10 cellular contexts compared by ENCODE assay signal in the genomic region with DNA sequence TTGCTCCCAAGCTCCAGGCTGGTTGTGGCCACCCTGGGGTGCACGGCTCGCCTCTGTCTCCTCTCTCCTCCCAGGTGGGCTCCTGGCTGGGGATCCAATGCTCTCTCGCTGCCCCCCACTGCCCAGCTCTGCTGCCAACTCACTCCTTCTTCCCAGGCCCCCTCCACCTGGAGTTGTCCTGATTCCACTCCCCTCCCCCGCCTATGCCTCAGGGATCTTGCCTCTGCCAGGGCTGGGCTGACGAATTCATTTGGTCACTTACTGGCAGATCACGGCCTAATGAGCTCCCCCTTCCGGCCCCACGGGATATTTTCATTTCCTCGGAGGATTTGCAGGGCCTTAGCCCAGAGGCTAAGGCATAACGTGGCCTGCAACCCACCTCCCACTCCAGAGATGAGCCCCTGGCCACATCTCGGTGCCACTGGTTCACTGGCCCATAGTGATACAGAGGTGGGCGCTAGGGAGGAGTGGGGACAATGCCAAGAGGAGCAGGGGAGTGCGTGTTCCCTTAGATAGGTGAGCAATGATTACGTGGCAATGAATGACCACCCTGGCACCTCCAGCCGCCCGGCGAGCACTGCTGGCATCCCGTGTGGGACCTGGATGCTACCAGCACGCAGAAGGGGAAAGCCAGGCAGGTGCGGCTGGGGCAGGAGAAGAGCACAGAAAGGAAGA.
A peak's percentile ranks its signal among the peaks of the same experiment; 100 is the strongest.
DNase-seq lines count a peak whose midpoint lies in the region; ATAC-seq, FAIRE-seq and TF ChIP-seq lines count a peak whose summit lies in the region.
"Had no signal": no experiment of that assay in that cellular context is flagged by ENCODE, and none has a peak within 500 bp of the region (broad histone marks: within the 10 kb centered on the region; RNA-seq: fewer than 3 reads in every experiment).

No MANE protein-coding gene starts in this region.

- no peak overlapping the region for H2BK12ac ChIP-seq in H9 (ENCODE audit: insufficient read length, low read depth, low read length)

- H3K4me2 ChIP-seq in A549 (no peak overlapping the region), H9 (ENCODE audit: insufficient read depth, insufficient read length, low read length) (no peak overlapping the region), SK-N-SH (no peak overlapping the region)

- no peak overlapping the region for H2AK5ac ChIP-seq in H9 (ENCODE audit: insufficient read length, low read length)

- peaks cover 15 to 23% of the 10 kb centered on the region in 2 experiments for H3K4me1 Mint-ChIP-seq in H9

- POLR2A ChIA-PET in A549 (lab: Yijun Ruan, JAX) (no interaction called here), SK-N-SH (lab: Yijun Ruan, JAX) (no interaction called here)

- H3K27me3 Mint-ChIP-seq in H9 (ENCODE audit: low read depth), result peaks cover 5% of the 10 kb centered on the region

- no peaks in the 10 kb centered on the region for H3K9me3 ChIP-seq in A549
- H3K9me3 ChIP-seq in H9 (ENCODE audit: control insufficient read depth, low read depth, low read length), result no peaks in the 10 kb centered on the region
- H3K9me3 ChIP-seq in SK-N-SH, result no peaks in the 10 kb centered on the region
- H3K9me3 ChIP-seq in left lung, result no peaks in the 10 kb centered on the region
- H3K9me3 ChIP-seq in psoas muscle, result no peaks in the 10 kb centered on the region

- no peak overlapping the region for H4K8ac ChIP-seq in H9 (replicated peaks; ENCODE audit: insufficient read length, low read depth, low read length)

- no peaks in the 10 kb centered on the region for H3K9me2 ChIP-seq in SK-N-SH

- ATAC-seq in A549, result peak; percentile 85 to 96
- ATAC-seq in left lung, result peak; percentile 70
- ATAC-seq in psoas muscle, result no peak
- ATAC-seq in HG02588 (IDR thresholded peaks at IDR 0.05; ENCODE audit: unreplicated experiment), result no peak

- H3K4me1 ChIP-seq in A549, result peaks cover 15% of the 10 kb centered on the region
- H3K4me1 ChIP-seq in H9 (ENCODE audit: insufficient read depth, low read length), result no peaks in the 10 kb centered on the region; the same call in 1 of the 2 replicates
- H3K4me1 ChIP-seq in SK-N-SH (ENCODE audit: control insufficient read depth in 1 of 2, insufficient read depth in 2 of 2, low read depth in 1 of 2, low read length in 1 of 2), result no peaks in the 10 kb centered on the region
- H3K4me1 ChIP-seq in left lung, result no peaks in the 10 kb centered on the region
- H3K4me1 ChIP-seq in psoas muscle, result no peaks in the 10 kb centered on the region

- no peak overlapping the region for H3K23ac ChIP-seq in H9 (ENCODE audit: insufficient read length, low read depth, low read length)

- TF ChIP-seq RAD21 in A549 (conservative IDR thresholded peaks at IDR 0.05 in 1 of 2, IDR thresholded peaks at IDR 0.05 in 1 of 2), result peak; percentile 73 to 79
- TF ChIP-seq RAD21 in SK-N-SH (IDR thresholded peaks at IDR 0.05; ENCODE audit: low read length), result peak; percentile 25

- no peak overlapping the region for H3K9ac ChIP-seq in H9 (ENCODE audit: extremely low read depth, insufficient read length, low read length)
- H3K9ac ChIP-seq in SK-N-SH, result no peak overlapping the region

- 46% methylated on average over 16 of the region's 20 CpGs for WGBS in A549 (ENCODE audit: missing lambda C conversion rate)
- no CpG with 5 or more reads among the region's 20 CpGs for WGBS in H9 (ENCODE audit: extremely low coverage, insufficient read length, low lambda C conversion rate)
- 17% methylated on average over 20 of the region's 20 CpGs for WGBS in SK-N-SH (ENCODE audit: low lambda C conversion rate)
- WGBS in psoas muscle, 3 donors, result 58 to 59% (median 58%) methylated on average over 20 of the region's 20 CpGs

- peaks cover 0 to 5% (median 0%) of the 10 kb centered on the region in 3 experiments; a peak in 2 of 7 replicates for H3K36me3 Mint-ChIP-seq in H9 (ENCODE audit: insufficient read depth in 1 of 3, low read depth in 3 of 3)

- no peaks in the 10 kb centered on the region for H4K20me1 ChIP-seq in H9 (ENCODE audit: control insufficient read depth, insufficient read depth, insufficient read length)
- no peaks in the 10 kb centered on the region for H4K20me1 ChIP-seq in SK-N-SH (ENCODE audit: insufficient read depth)

- no peak for FAIRE-seq in A549 (lab: Jason Lieb, UNC)
- FAIRE-seq: islet of Langerhans had no signal

- H2BK5ac ChIP-seq in H9 (ENCODE audit: insufficient read length, low read length), result no peak overlapping the region

- no peak for TF ChIP-seq POLR2A in A549 (IDR thresholded peaks at IDR 0.05; ENCODE audit: low read length)

- TF ChIP-seq EP300 in A549 (IDR thresholded peaks at IDR 0.05) (no peak), SK-N-SH (IDR thresholded peaks at IDR 0.05; ENCODE audit: borderline replicate concordance in 1 of 2, low read depth in 1 of 2, low read length in 1 of 2) (no peak)

- H4K91ac ChIP-seq in H9 (ENCODE audit: insufficient read length, low read depth, low read length), result no peak overlapping the region

- H4K5ac ChIP-seq in H9 (ENCODE audit: insufficient read length, low read depth, low read length), result no peak overlapping the region

- H3K4me3 ChIP-seq in A549 (no peak overlapping the region), SK-N-SH (ENCODE audit: low read depth in 2 of 2, low read length in 1 of 2) (no peak overlapping the region), left lung (no peak overlapping the region), psoas muscle (no peak overlapping the region)

- peak overlapping the region; percentile 47 to 80; a peak in 4 of 6 replicates for H3K27ac ChIP-seq in A549
- no peak overlapping the region for H3K27ac ChIP-seq in H9 (ENCODE audit: insufficient read length, low read depth, low read length)
- no peak overlapping the region for H3K27ac ChIP-seq in SK-N-SH (ENCODE audit: low read depth in 2 of 2, low read length in 1 of 2)
- no peak overlapping the region for H3K27ac ChIP-seq in left lung
- no peak overlapping the region for H3K27ac ChIP-seq in psoas muscle

- H3K36me3 ChIP-seq in SK-N-SH (replicated peaks in 1 of 2; ENCODE audit: control insufficient read depth in 1 of 2, insufficient read depth in 2 of 2, low read length in 1 of 2), result no peaks in the 10 kb centered on the region
- H3K36me3 ChIP-seq in left lung, result no peaks in the 10 kb centered on the region
- no peaks in the 10 kb centered on the region for H3K36me3 ChIP-seq in psoas muscle (ENCODE audit: insufficient read depth in 1 of 2, low read depth in 1 of 2)

- H3K14ac ChIP-seq in H9 (ENCODE audit: insufficient read depth, low read length), result no peak overlapping the region

- H2AFZ ChIP-seq in H9 (ENCODE audit: low read length) (no peak overlapping the region), SK-N-SH (ENCODE audit: low read depth) (no peak overlapping the region)

- no peaks in the 10 kb centered on the region for H3K79me1 ChIP-seq in H9 (ENCODE audit: insufficient read depth, low read depth, low read length, poor library complexity, severe bottlenecking)

- H3F3A ChIP-seq in SK-N-SH (replicated peaks; ENCODE audit: insufficient read depth), result peaks cover 7% of the 10 kb centered on the region

- H3K18ac ChIP-seq in H9 (ENCODE audit: insufficient read length, low read depth, low read length), result no peak overlapping the region

- no peaks in the 10 kb centered on the region for H3K23me2 ChIP-seq in H9 (ENCODE audit: insufficient read length, low read depth, low read length, poor library complexity, severe bottlenecking)

- H3K56ac ChIP-seq in H9 (ENCODE audit: insufficient read length, low read depth, low read length), result no peak overlapping the region

- H3T11ph ChIP-seq in H9 (ENCODE audit: low read length), result no peak overlapping the region

- H3K27me3 ChIP-seq in H9 (ENCODE audit: insufficient read depth, low read length) (no peaks in the 10 kb centered on the region), SK-N-SH (ENCODE audit: insufficient read depth) (peaks cover 39% of the 10 kb centered on the region), left lung (no peaks in the 10 kb centered on the region), psoas muscle (ENCODE audit: insufficient read depth in 3 of 3, low read length in 2 of 3) (peaks cover 0 to 6% (median 0%) of the 10 kb centered on the region in 3 donors)

- no peak overlapping the region for H3K4ac ChIP-seq in H9 (ENCODE audit: low read depth, low read length)

- peak; percentile 57 for TF ChIP-seq CTCF in A549 (IDR thresholded peaks at IDR 0.05)
- peak; percentile 64 for TF ChIP-seq CTCF in H9 (conservative IDR thresholded peaks at IDR 0.05)
- peak; percentile 55 for TF ChIP-seq CTCF in SK-N-SH (IDR thresholded peaks at IDR 0.05)
- no peak for TF ChIP-seq CTCF in left lung (IDR thresholded peaks at IDR 0.05)
- TF ChIP-seq CTCF in psoas muscle (IDR thresholded peaks at IDR 0.05), result no peak

- peak; percentile 66 to 72 for DNase-seq in A549 (ENCODE audit: low read depth in 1 of 2, low spot score in 1 of 2)
- peak; percentile 64 for DNase-seq in H9
- DNase-seq in SK-N-SH, result peak; percentile 43
- DNase-seq in left lung, result no peak
- no peak for DNase-seq in psoas muscle
- no peak for DNase-seq in hepatic stellate cell (ENCODE audit: low spot score)
- DNase-seq in activated naive CD4-positive, alpha-beta T cell treated with anti-CD3 and anti-CD28 coated beads, Interleukin-2, amount 50 U/mL, for 16 hours, result no peak
- DNase-seq: EL had no signal

- no peak overlapping the region for H2BK120ac ChIP-seq in H9 (ENCODE audit: low read depth, low read length, poor library complexity, severe bottlenecking)

- intact Hi-C loops in left lung (cut with DNase I), result no loop called here
- intact Hi-C loops in psoas muscle (cut with DNase I), result no loop called here

- H3K79me2 ChIP-seq in H9 (ENCODE audit: insufficient read depth, low read length), result no peaks in the 10 kb centered on the region
- H3K79me2 ChIP-seq in SK-N-SH (ENCODE audit: insufficient read depth), result no peaks in the 10 kb centered on the region

- no peak overlapping the region; a peak in 2 of 7 replicates for H3K27ac Mint-ChIP-seq in H9

- peaks cover 6 to 12% of the 10 kb centered on the region in 2 experiments for H3K9me3 Mint-ChIP-seq in H9

- H2BK20ac ChIP-seq in H9 (ENCODE audit: low read depth, low read length, poor library complexity, severe bottlenecking), result no peak overlapping the region

- no peak overlapping the region for H2BK15ac ChIP-seq in H9 (ENCODE audit: low read depth, low read length)

- H3K4me3 Mint-ChIP-seq in H9, result no peak overlapping the region

- CTCF ChIA-PET in A549 (lab: Yijun Ruan, JAX) (interaction anchor here (0.7 to 2.5 kb wide), 27 partner anchors 11 to 448 kb away, joined by 3 to 25 read pairs (median 3); partner anchors contain the start of gene SHH), SK-N-SH (lab: Yijun Ruan, JAX) (interaction anchor here (0.7 to 1.3 kb wide), 4 partner anchors 9 to 336 kb away, joined by 3 to 5 read pairs (median 3); no protein-coding TSS in a partner anchor)

TF ChIP-seq in A549, 52 proteins besides CTCF, POLR2A, EP300 and RAD21:
- TF ChIP-seq SMC3 (IDR thresholded peaks at IDR 0.05), result peak; percentile 89
- no peak for TF ChIP-seq RARB (CRISPR knock-in tag; IDR thresholded peaks at IDR 0.05)
- TF ChIP-seq MAZ (IDR thresholded peaks at IDR 0.05; ENCODE audit: borderline replicate concordance, low read depth, low read length), result no peak

TF ChIP-seq in SK-N-SH, 30 proteins besides CTCF, POLR2A, EP300 and RAD21:
- TF ChIP-seq SMC3 (IDR thresholded peaks at IDR 0.05; ENCODE audit: low read depth, low read length), result peak; percentile 25
- no peak for TF ChIP-seq JUND (IDR thresholded peaks at IDR 0.05)
- TF ChIP-seq FOSL2 (IDR thresholded peaks at IDR 0.05; ENCODE audit: borderline replicate concordance, low read depth), result no peak
- TF ChIP-seq YY1 (IDR thresholded peaks at IDR 0.05; ENCODE audit: low read depth), result no peak
TF ChIP-seq in SK-N-SH: peak in this region for 1.

Comparison
In these comparisons a context has a peak if more than half of its experiments do, and no peak if none do; other contexts are left out.
1. ATAC-seq: peak in A549 (2 of 2) and left lung (single experiment); none in psoas muscle (0 of 4) and HG02588 (single experiment).
2. DNase-seq: peak in A549 (2 of 2), H9 (single experiment) and SK-N-SH (single experiment); none in left lung (0 of 2), psoas muscle (0 of 2), hepatic stellate cell (single experiment) and activated naive CD4-positive, alpha-beta T cell treated with anti-CD3 and anti-CD28 coated beads, Interleukin-2, amount 50 U/mL, for 16 hours (single experiment).
3. H3K27ac ChIP-seq: peak in A549 (2 of 2); none in H9 (single experiment), SK-N-SH (0 of 2), left lung (0 of 2) and psoas muscle (single experiment).
4. CTCF ChIP-seq: peak in A549 (single experiment), H9 (single experiment) and SK-N-SH (single experiment); none in left lung (0 of 2) and psoas muscle (single experiment).
5. Of the 12 proteins assayed by ChIP-seq in both A549 and SK-N-SH: peak only in A549: none; only in SK-N-SH: none; in both: CTCF, RAD21 and SMC3; in neither: 9.